Comparison of ENCODE assay signal across 13 cellular contexts in the genomic region with DNA sequence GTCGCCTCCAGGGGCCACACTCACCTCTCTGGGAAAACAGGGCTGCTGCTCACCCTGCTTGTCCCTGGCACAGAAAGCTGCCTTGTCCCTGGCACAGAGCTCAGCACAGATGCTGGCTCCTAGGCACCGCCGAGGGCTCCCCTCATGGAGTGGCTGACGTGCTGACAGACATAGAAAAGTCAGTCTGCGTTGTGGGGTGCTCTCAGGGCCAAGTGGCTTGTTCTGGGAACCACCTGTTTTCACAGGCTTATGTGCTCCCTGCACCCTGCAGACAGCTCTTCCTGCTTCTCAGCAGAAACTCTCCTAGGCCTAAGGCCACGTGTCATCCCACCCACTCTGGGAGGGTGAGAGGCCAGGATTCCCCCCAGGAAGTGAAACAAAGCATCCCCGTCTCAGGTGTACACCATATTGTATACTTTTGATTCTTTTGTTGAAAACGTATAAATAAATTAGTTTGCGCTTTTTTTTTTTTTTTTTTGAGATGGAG.
DNase-seq lines count a peak whose midpoint lies in the region; ATAC-seq, FAIRE-seq and TF ChIP-seq lines count a peak whose summit lies in the region.
"Had no signal": no experiment of that assay in that cellular context is flagged by ENCODE, and none has a peak within 500 bp of the region (broad histone marks: within the 10 kb centered on the region; RNA-seq: fewer than 3 reads in every experiment).

No MANE protein-coding gene starts in this region.

- no peaks in the 10 kb centered on the region for H3K9me3 Mint-ChIP-seq in CD8-positive, alpha-beta T cell
- H3K9me3 Mint-ChIP-seq: nephron had no signal

- no peaks in the 10 kb centered on the region for H3K36me3 ChIP-seq in CD8-positive, alpha-beta T cell (ENCODE audit: insufficient read depth, low read length)
- H3K36me3 ChIP-seq in tibial nerve (no peaks in the 10 kb centered on the region), WERI-Rb-1 (no peaks in the 10 kb centered on the region)

- H3K4me1 Mint-ChIP-seq in CD8-positive, alpha-beta T cell (ENCODE audit: low read depth), result no peaks in the 10 kb centered on the region
- H3K4me1 Mint-ChIP-seq: nephron had no signal

- H3K9me3 ChIP-seq in CD8-positive, alpha-beta T cell (ENCODE audit: low read length), result no peaks in the 10 kb centered on the region
- no peaks in the 10 kb centered on the region for H3K9me3 ChIP-seq in tibial nerve
- H3K9me3 ChIP-seq in WERI-Rb-1 (ENCODE audit: severe bottlenecking), result no peaks in the 10 kb centered on the region

- H3K4me1 ChIP-seq in CD8-positive, alpha-beta T cell (ENCODE audit: insufficient read depth, low read length), result no peaks in the 10 kb centered on the region
- no peaks in the 10 kb centered on the region for H3K4me1 ChIP-seq in tibial nerve

- no peak overlapping the region for H3K4me3 ChIP-seq in CD8-positive, alpha-beta T cell (ENCODE audit: low read depth, low read length)
- H3K4me3 ChIP-seq in tibial nerve, result no peak overlapping the region
- no peak overlapping the region for H3K4me3 ChIP-seq in WERI-Rb-1 (ENCODE audit: low read depth, low read length)

- H3K27ac Mint-ChIP-seq in CD8-positive, alpha-beta T cell, result no peak overlapping the region
- H3K27ac Mint-ChIP-seq: nephron had no signal

- no peak overlapping the region for H3K27ac ChIP-seq in CD8-positive, alpha-beta T cell (ENCODE audit: low read depth, low read length)
- H3K27ac ChIP-seq in tibial nerve (no peak overlapping the region), WERI-Rb-1 (no peak overlapping the region)

- WGBS in tibial nerve, 2 donors, result 71 to 73% methylated on average over 5 to 9 of the region's 9 CpGs

- FAIRE-seq in GM19239 (lab: Jason Lieb, UNC), result peak; percentile 76
- FAIRE-seq: endometrium had no signal

- no peaks in the 10 kb centered on the region for H3K36me3 Mint-ChIP-seq in CD8-positive, alpha-beta T cell

- POLR2A ChIA-PET in GM10248 (lab: Yijun Ruan, JAX), result no interaction called here
- POLR2A ChIA-PET in CD8-positive, alpha-beta T cell (lab: Charles Lee), result no interaction called here

- peak; percentile 61 for DNase-seq in GM10248 (ENCODE audit: extremely low spot score)
- no peak for DNase-seq in GM19239 (ENCODE audit: insufficient read length, low spot score)
- no peak for DNase-seq in CD8-positive, alpha-beta T cell
- no peak for DNase-seq in tibial nerve (ENCODE audit: low spot score in 2 of 2)
- no peak for DNase-seq in WERI-Rb-1
- no peak for DNase-seq in activated CD4-positive, alpha-beta T cell treated with anti-CD3 and anti-CD28 coated beads, Interleukin-2, amount 50 U/mL, for 48 hours
- DNase-seq: activated CD8-positive, alpha-beta memory T cell treated with anti-CD3 and anti-CD28 coated beads for 24 hours; amniotic stem cell; NCI-H2171 treated with DMSO at 0.1 percent for 48 hours had no signal

- CTCF ChIA-PET in GM10248 (lab: Yijun Ruan, JAX), result interaction anchor here (0.9 to 1.5 kb wide), 2 partner anchors 16 to 29 kb away, joined by 3 to 5 read pairs; no protein-coding TSS in a partner anchor
- CTCF ChIA-PET in CD8-positive, alpha-beta T cell (lab: Charles Lee), result no interaction called here

- TF ChIP-seq CTCF in GM10248 (IDR thresholded peaks at IDR 0.05; ENCODE audit: control extremely low read depth, extremely low read depth, low read depth, missing control alignments) (no peak), tibial nerve (IDR thresholded peaks at IDR 0.05) (no peak), WERI-Rb-1 (IDR thresholded peaks at IDR 0.05; ENCODE audit: low read depth, low read length) (no peak)
- TF ChIP-seq CTCF in CD8-positive, alpha-beta T cell (IDR thresholded peaks at IDR 0.05), result no peak

- TF ChIP-seq EP300 in tibial nerve (IDR thresholded peaks at IDR 0.05), result no peak

- no peak for TF ChIP-seq POLR2A in tibial nerve (IDR thresholded peaks at IDR 0.05)

- intact Hi-C loops in CD8-positive, alpha-beta T cell (cut with DNase I, micrococcal nuclease), result no loop called here

- no peaks in the 10 kb centered on the region for H3K27me3 ChIP-seq in CD8-positive, alpha-beta T cell (ENCODE audit: insufficient read depth, low read length)
- no peaks in the 10 kb centered on the region for H3K27me3 ChIP-seq in tibial nerve
- peaks cover 20% of the 10 kb centered on the region for H3K27me3 ChIP-seq in WERI-Rb-1 (ENCODE audit: insufficient read depth, low read depth, severe bottlenecking)

- no peaks in the 10 kb centered on the region for H3K27me3 Mint-ChIP-seq in CD8-positive, alpha-beta T cell (ENCODE audit: low read depth)

- H3K4me3 Mint-ChIP-seq in CD8-positive, alpha-beta T cell, result no peak overlapping the region
- H3K4me3 Mint-ChIP-seq: nephron had no signal

- ATAC-seq in HG02759 (IDR thresholded peaks at IDR 0.05; ENCODE audit: unreplicated experiment), result peak; percentile 60
- peak; percentile 49 for ATAC-seq in HG03575 (IDR thresholded peaks at IDR 0.05; ENCODE audit: extremely low read depth, insufficient number of reproducible peaks, low FRiP score, unreplicated experiment)
- no peak for ATAC-seq in CD8-positive, alpha-beta T cell
